Comparison of ENCODE assay signal across 28 cellular contexts in the genomic region with DNA sequence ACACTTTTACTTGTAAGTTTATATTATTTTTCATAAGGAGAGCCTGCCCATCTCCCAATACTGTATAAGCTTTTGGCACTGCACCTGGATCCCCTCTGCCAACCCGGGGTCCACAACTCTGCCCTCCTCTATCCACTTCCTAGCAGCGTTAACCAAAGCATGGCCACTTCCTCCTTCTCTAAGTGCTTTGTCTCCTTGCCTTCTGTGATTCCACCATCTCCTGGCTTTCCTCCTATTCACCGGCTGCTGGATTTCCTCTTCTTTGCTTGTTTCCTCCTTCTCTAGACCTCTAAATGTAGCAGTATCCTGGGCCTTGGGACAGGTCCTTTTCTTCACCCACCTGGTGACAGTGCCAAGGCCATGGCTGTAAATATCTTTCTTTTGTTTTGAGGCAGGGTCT. TPM values are rescaled to one million over a fixed set of nuclear protein-coding genes. Genes with fewer than 3 reads are reported as not detected.
"Had no signal": no experiment of that assay in that cellular context is flagged by ENCODE, and none has a peak within 500 bp of the region (broad histone marks: within the 10 kb centered on the region; RNA-seq: fewer than 3 reads in every experiment).

No MANE protein-coding gene starts in this region.

- H3K27ac Mint-ChIP-seq: activated CD4-positive, alpha-beta memory T cell treated with anti-CD3 and anti-CD28 coated beads, Interleukin-2, amount 10 ng/mL, durations not matched to agents 7 days and 5 days; activated CD4-positive, alpha-beta T cell treated with anti-CD3 and anti-CD28 coated beads for 36 hours; activated naive CD4-positive, alpha-beta T cell treated with anti-CD3 and anti-CD28 coated beads for 36 hours; activated naive CD8-positive, alpha-beta T cell treated with anti-CD3 and anti-CD28 coated beads for 36 hours; activated T-helper 17 cell treated with anti-CD3 and anti-CD28 coated beads, Interleukin-2, amount 50 U/mL, for 72 hours; dendritic cell treated with granulocyte-macrophage colony-stimulating factor and Interleukin-4, amounts not matched to agents 40 ng/mL and 50 ng/mL, for 4 days had no signal

- H3K4me3 Mint-ChIP-seq: activated CD4-positive, alpha-beta memory T cell treated with anti-CD3 and anti-CD28 coated beads, Interleukin-2, amount 10 ng/mL, durations not matched to agents 7 days and 5 days; activated CD4-positive, alpha-beta T cell treated with anti-CD3 and anti-CD28 coated beads for 36 hours; activated naive CD4-positive, alpha-beta T cell treated with anti-CD3 and anti-CD28 coated beads for 36 hours; activated naive CD8-positive, alpha-beta T cell treated with anti-CD3 and anti-CD28 coated beads for 36 hours; activated T-helper 17 cell treated with anti-CD3 and anti-CD28 coated beads, Interleukin-2, amount 50 U/mL, for 72 hours; dendritic cell treated with granulocyte-macrophage colony-stimulating factor and Interleukin-4, amounts not matched to agents 40 ng/mL and 50 ng/mL, for 4 days had no signal

- H3K36me3 Mint-ChIP-seq: activated naive CD8-positive, alpha-beta T cell treated with anti-CD3 and anti-CD28 coated beads for 36 hours had no signal

- H3K9me3 Mint-ChIP-seq: activated CD4-positive, alpha-beta memory T cell treated with anti-CD3 and anti-CD28 coated beads, Interleukin-2, amount 10 ng/mL, durations not matched to agents 7 days and 5 days; activated naive CD4-positive, alpha-beta T cell treated with anti-CD3 and anti-CD28 coated beads for 36 hours; activated naive CD8-positive, alpha-beta T cell treated with anti-CD3 and anti-CD28 coated beads for 36 hours; activated T-helper 17 cell treated with anti-CD3 and anti-CD28 coated beads, Interleukin-2, amount 50 U/mL, for 72 hours; dendritic cell treated with granulocyte-macrophage colony-stimulating factor and Interleukin-4, amounts not matched to agents 40 ng/mL and 50 ng/mL, for 4 days had no signal

- H3K4me1 Mint-ChIP-seq: activated CD4-positive, alpha-beta T cell treated with anti-CD3 and anti-CD28 coated beads for 36 hours had no signal

- ATAC-seq: activated CD4-positive, alpha-beta T cell treated with anti-CD3 and anti-CD28 coated beads for 36 hours; activated T-helper 17 cell treated with anti-CD3 and anti-CD28 coated beads, Interleukin-2, amount 50 U/mL, for 72 hours; PC-3 had no signal

- DNase-seq: activated CD4-positive, alpha-beta memory T cell treated with anti-CD3 and anti-CD28 coated beads, Interleukin-2, amount 10 ng/mL, durations not matched to agents 7 days and 5 days; activated CD4-positive, alpha-beta T cell treated with anti-CD3 and anti-CD28 coated beads for 36 hours; activated CD4-positive, alpha-beta T cell treated with anti-CD3 and anti-CD28 coated beads, Interleukin-2, amount 50 U/mL, for 1 hour; activated gamma-delta T cell; activated naive CD4-positive, alpha-beta T cell treated with anti-CD3 and anti-CD28 coated beads for 36 hours; activated naive CD8-positive, alpha-beta T cell treated with anti-CD3 and anti-CD28 coated beads for 36 hours; activated T-cell treated with anti-CD3 and anti-CD28 coated beads for 4 hours; activated T-cell treated with anti-CD3 and anti-CD28 coated beads, Interleukin-2, amount 50 U/mL, for 48 hours; anterior cingulate cortex; cerebellar nuclear complex; Karpas-422; NCI-H1105 treated with DMSO at 0.1 percent for 48 hours; NCI-H1436 treated with DMSO at 0.1 percent for 48 hours; NCI-H187; NCI-H2081; NCI-H446; NCI-H524; PC-3; SHP77; SW 1271; T-helper 9 cell; WERI-Rb-1 had no signal

RNA-seq across cellular contexts. Expression of a gene that starts 20.0 kb away (rescaled TPM):
- total RNA-seq: activated CD4-positive, alpha-beta memory T cell treated with anti-CD3 and anti-CD28 coated beads, Interleukin-2, amount 10 ng/mL, durations not matched to agents 7 days and 5 days; activated CD4-positive, alpha-beta T cell treated with anti-CD3 and anti-CD28 coated beads for 36 hours; activated CD8-positive, alpha-beta memory T cell treated with anti-CD3 and anti-CD28 coated beads for 36 hours; activated naive CD4-positive, alpha-beta T cell treated with anti-CD3 and anti-CD28 coated beads for 36 hours; activated naive CD8-positive, alpha-beta T cell treated with anti-CD3 and anti-CD28 coated beads for 36 hours; activated T-helper 17 cell treated with anti-CD3 and anti-CD28 coated beads, Interleukin-2, amount 50 U/mL, for 72 hours; M059J; PC-3; T-helper 1 cell treated with Interleukin-12 subunit alpha and Interleukin-12 subunit beta and Interleukin-4 antibody, amounts not matched to agents 30 ng/mL and 1 ng/mL, for 36 hours had no signal

RNA-seq across cellular contexts. Expression of a gene that starts 48.1 kb away (rescaled TPM):
- total RNA-seq: activated CD4-positive, alpha-beta memory T cell treated with anti-CD3 and anti-CD28 coated beads, Interleukin-2, amount 10 ng/mL, durations not matched to agents 7 days and 5 days; activated CD4-positive, alpha-beta T cell treated with anti-CD3 and anti-CD28 coated beads for 36 hours; activated CD8-positive, alpha-beta memory T cell treated with anti-CD3 and anti-CD28 coated beads for 36 hours; activated naive CD4-positive, alpha-beta T cell treated with anti-CD3 and anti-CD28 coated beads for 36 hours; activated naive CD8-positive, alpha-beta T cell treated with anti-CD3 and anti-CD28 coated beads for 36 hours; activated T-helper 17 cell treated with anti-CD3 and anti-CD28 coated beads, Interleukin-2, amount 50 U/mL, for 72 hours; cardiac septum; M059J; PC-3; T-helper 1 cell treated with Interleukin-12 subunit alpha and Interleukin-12 subunit beta and Interleukin-4 antibody, amounts not matched to agents 30 ng/mL and 1 ng/mL, for 36 hours had no signal
